ENCODE assay signal across 9 cellular contexts in genomic region chr9:101485873-101486692, GRCh38. TPM values are rescaled to one million over a fixed set of nuclear protein-coding genes. Genes with fewer than 3 reads are reported as not detected.
DNase-seq lines count a peak whose midpoint lies in the region; ATAC-seq and TF ChIP-seq lines count a peak whose summit lies in the region.
"Had no signal": no experiment of that assay in that cellular context is flagged by ENCODE, and none has a peak within 500 bp of the region (broad histone marks: within the 10 kb centered on the region; RNA-seq: fewer than 3 reads in every experiment).

No MANE protein-coding gene starts in this region.

- H4K20me1 ChIP-seq in SK-N-SH (ENCODE audit: insufficient read depth) (no peaks in the 10 kb centered on the region), neural progenitor cell (ENCODE audit: low read depth) (no peaks in the 10 kb centered on the region)

- H3K27ac ChIP-seq in SK-N-SH (ENCODE audit: low read depth in 2 of 2, low read length in 1 of 2) (peak overlapping the region in 1 of 2 experiments; percentile 87; a peak in 3 of 4 replicates), neural progenitor cell (no peak overlapping the region)

- H3K4me3 ChIP-seq in SK-N-SH (ENCODE audit: low read depth in 2 of 2, low read length in 1 of 2) (peak overlapping the region; percentile 66 to 73), fibroblast of pulmonary artery (replicated peaks; ENCODE audit: low read depth, low read length) (peak overlapping the region; percentile 53), neural progenitor cell (peak overlapping the region; percentile 65)

- no peaks in the 10 kb centered on the region for H3K79me2 ChIP-seq in SK-N-SH (ENCODE audit: insufficient read depth)
- H3K79me2 ChIP-seq in neural progenitor cell (ENCODE audit: low read depth): peaks cover 6% of the 10 kb centered on the region

- ATAC-seq in activated CD4-positive, CD25-positive, alpha-beta regulatory T cell treated with anti-CD3 and anti-CD28 coated beads, Interleukin-2, amount 50 U/mL, for 24 hours: no peak
- no peak for ATAC-seq in HG03378 (IDR thresholded peaks at IDR 0.05; ENCODE audit: unreplicated experiment)

- H2AFZ ChIP-seq in SK-N-SH (ENCODE audit: low read depth) (peak overlapping the region; percentile 85), neural progenitor cell (replicated peaks) (peak overlapping the region; percentile 93)

- 9% methylated on average over 16 of the region's 61 CpGs for WGBS in SK-N-SH (ENCODE audit: low lambda C conversion rate)

- no peaks in the 10 kb centered on the region for H3K36me3 Mint-ChIP-seq in neural progenitor cell

- peaks cover 3% of the 10 kb centered on the region for H3K27me3 Mint-ChIP-seq in neural progenitor cell (ENCODE audit: insufficient read depth, low read depth)

- POLR2A ChIA-PET in SK-N-SH (lab: Yijun Ruan, JAX): interaction anchor here (0.7 to 1.8 kb wide), 8 partner anchors 12 to 47 kb away, joined by 3 to 10 read pairs (median 4); partner anchors contain the start of gene RNF20

- peak overlapping the region; percentile 81 for H3K27ac Mint-ChIP-seq in neural progenitor cell

- H3F3A ChIP-seq in SK-N-SH (replicated peaks; ENCODE audit: insufficient read depth) (no peaks in the 10 kb centered on the region), neural progenitor cell (ENCODE audit: low read depth) (peaks cover 16% of the 10 kb centered on the region)

- no peak for TF ChIP-seq EP300 in SK-N-SH (IDR thresholded peaks at IDR 0.05; ENCODE audit: borderline replicate concordance in 1 of 2, low read depth in 1 of 2, low read length in 1 of 2)

- H3K4me2 ChIP-seq in SK-N-SH (peak overlapping the region; percentile 82), neural progenitor cell (peak overlapping the region; percentile 96)

- peak overlapping the region; percentile 94 for H3K4me3 Mint-ChIP-seq in neural progenitor cell

- H3K36me3 ChIP-seq in SK-N-SH (replicated peaks in 1 of 2; ENCODE audit: control insufficient read depth in 1 of 2, insufficient read depth in 2 of 2, low read length in 1 of 2): no peaks in the 10 kb centered on the region
- no peaks in the 10 kb centered on the region for H3K36me3 ChIP-seq in neural progenitor cell

- no peaks in the 10 kb centered on the region for H3K27me3 ChIP-seq in SK-N-SH (ENCODE audit: insufficient read depth)
- peaks cover 23% of the 10 kb centered on the region for H3K27me3 ChIP-seq in neural progenitor cell

- peaks cover 11% of the 10 kb centered on the region for H3K4me1 Mint-ChIP-seq in neural progenitor cell

- H3K9me2 ChIP-seq in SK-N-SH: no peaks in the 10 kb centered on the region

- H3K9me3 Mint-ChIP-seq in neural progenitor cell: no peaks in the 10 kb centered on the region

- no peak for TF ChIP-seq CTCF in SK-N-SH (IDR thresholded peaks at IDR 0.05)
- no peak for TF ChIP-seq CTCF in fibroblast of pulmonary artery (IDR thresholded peaks at IDR 0.05; ENCODE audit: low read length, missing control alignments)
- TF ChIP-seq CTCF in neural progenitor cell (IDR thresholded peaks at IDR 0.05): no peak

- peak; percentile 20 for DNase-seq in DMS79 treated with DMSO at 0.1 percent for 48 hours (lab: John Stamatoyannopoulos, UW)
- DNase-seq in DMS79 (lab: John Stamatoyannopoulos, UW): no peak
- peak; percentile 81 for DNase-seq in SK-N-SH
- DNase-seq in fibroblast of pulmonary artery (ENCODE audit: low read depth): peak; percentile 7
- peak; percentile 68 for DNase-seq in neural progenitor cell (ENCODE audit: low spot score)
- DNase-seq in stimulated activated CD4-positive, alpha-beta T cell treated with anti-CD3 and anti-CD28 coated beads, Interleukin-4, amount 100 ng/mL, for 4 hours: no peak

- peak overlapping the region; percentile 51 for H3K9ac ChIP-seq in SK-N-SH
- H3K9ac ChIP-seq in neural progenitor cell: no peak overlapping the region

- CTCF ChIA-PET in SK-N-SH (lab: Yijun Ruan, JAX): interaction anchor here (0.5 to 10.8 kb wide), 17 partner anchors 9 to 1760 kb away, joined by 3 to 135 read pairs (median 5); partner anchors contain the start of genes MRPL50, RNF20 and ZNF189

- H3K9me3 ChIP-seq in SK-N-SH (no peaks in the 10 kb centered on the region), neural progenitor cell (ENCODE audit: low read depth) (no peaks in the 10 kb centered on the region)

- no peak for TF ChIP-seq RAD21 in SK-N-SH (IDR thresholded peaks at IDR 0.05; ENCODE audit: low read length)

- peaks cover 0 to 3% of the 10 kb centered on the region in 2 experiments; a peak in 2 of 4 replicates for H3K4me1 ChIP-seq in SK-N-SH (ENCODE audit: control insufficient read depth in 1 of 2, insufficient read depth in 2 of 2, low read depth in 1 of 2, low read length in 1 of 2)
- peaks cover 15% of the 10 kb centered on the region for H3K4me1 ChIP-seq in neural progenitor cell

TF ChIP-seq in SK-N-SH, 30 proteins besides CTCF, POLR2A, EP300 and RAD21:
- no peak for TF ChIP-seq USF2 (IDR thresholded peaks at IDR 0.05; ENCODE audit: borderline replicate concordance, low read depth, low read length)
- no peak for TF ChIP-seq TAF1 (IDR thresholded peaks at IDR 0.05; ENCODE audit: borderline replicate concordance, low read depth, low read length)
- TF ChIP-seq, protein P1, sequence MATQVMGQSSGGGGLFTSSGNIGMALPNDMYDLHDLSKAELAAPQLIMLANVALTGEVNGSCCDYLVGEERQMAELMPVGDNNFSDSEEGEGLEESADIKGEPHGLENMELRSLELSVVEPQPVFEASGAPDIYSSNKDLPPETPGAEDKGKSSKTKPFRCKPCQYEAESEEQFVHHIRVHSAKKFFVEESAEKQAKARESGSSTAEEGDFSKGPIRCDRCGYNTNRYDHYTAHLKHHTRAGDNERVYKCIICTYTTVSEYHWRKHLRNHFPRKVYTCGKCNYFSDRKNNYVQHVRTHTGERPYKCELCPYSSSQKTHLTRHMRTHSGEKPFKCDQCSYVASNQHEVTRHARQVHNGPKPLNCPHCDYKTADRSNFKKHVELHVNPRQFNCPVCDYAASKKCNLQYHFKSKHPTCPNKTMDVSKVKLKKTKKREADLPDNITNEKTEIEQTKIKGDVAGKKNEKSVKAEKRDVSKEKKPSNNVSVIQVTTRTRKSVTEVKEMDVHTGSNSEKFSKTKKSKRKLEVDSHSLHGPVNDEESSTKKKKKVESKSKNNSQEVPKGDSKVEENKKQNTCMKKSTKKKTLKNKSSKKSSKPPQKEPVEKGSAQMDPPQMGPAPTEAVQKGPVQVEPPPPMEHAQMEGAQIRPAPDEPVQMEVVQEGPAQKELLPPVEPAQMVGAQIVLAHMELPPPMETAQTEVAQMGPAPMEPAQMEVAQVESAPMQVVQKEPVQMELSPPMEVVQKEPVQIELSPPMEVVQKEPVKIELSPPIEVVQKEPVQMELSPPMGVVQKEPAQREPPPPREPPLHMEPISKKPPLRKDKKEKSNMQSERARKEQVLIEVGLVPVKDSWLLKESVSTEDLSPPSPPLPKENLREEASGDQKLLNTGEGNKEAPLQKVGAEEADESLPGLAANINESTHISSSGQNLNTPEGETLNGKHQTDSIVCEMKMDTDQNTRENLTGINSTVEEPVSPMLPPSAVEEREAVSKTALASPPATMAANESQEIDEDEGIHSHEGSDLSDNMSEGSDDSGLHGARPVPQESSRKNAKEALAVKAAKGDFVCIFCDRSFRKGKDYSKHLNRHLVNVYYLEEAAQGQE (IDR thresholded peaks at IDR 0.05; ENCODE audit: low read depth, low read length): no peak
- TF ChIP-seq NRF1 (IDR thresholded peaks at IDR 0.05; ENCODE audit: low read depth, low read length): no peak
- TF ChIP-seq ELF1 (IDR thresholded peaks at IDR 0.05): no peak
- no peak for TF ChIP-seq RXRA (IDR thresholded peaks at IDR 0.05; ENCODE audit: borderline replicate concordance, low read depth)
- peak; percentile 37; the same call in 1 of the 2 replicates for TF ChIP-seq MAX (IDR thresholded peaks at IDR 0.05; ENCODE audit: low read depth)
- no peak for TF ChIP-seq EZH2phosphoT487 (IDR thresholded peaks at IDR 0.05; ENCODE audit: borderline replicate concordance, low read depth)
- peak; percentile 77 for TF ChIP-seq MXI1 (IDR thresholded peaks at IDR 0.05; ENCODE audit: low read depth, low read length)
- TF ChIP-seq, protein P2, sequence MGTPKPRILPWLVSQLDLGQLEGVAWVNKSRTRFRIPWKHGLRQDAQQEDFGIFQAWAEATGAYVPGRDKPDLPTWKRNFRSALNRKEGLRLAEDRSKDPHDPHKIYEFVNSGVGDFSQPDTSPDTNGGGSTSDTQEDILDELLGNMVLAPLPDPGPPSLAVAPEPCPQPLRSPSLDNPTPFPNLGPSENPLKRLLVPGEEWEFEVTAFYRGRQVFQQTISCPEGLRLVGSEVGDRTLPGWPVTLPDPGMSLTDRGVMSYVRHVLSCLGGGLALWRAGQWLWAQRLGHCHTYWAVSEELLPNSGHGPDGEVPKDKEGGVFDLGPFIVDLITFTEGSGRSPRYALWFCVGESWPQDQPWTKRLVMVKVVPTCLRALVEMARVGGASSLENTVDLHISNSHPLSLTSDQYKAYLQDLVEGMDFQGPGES (IDR thresholded peaks at IDR 0.05; ENCODE audit: low read depth, low read length): no peak
- no peak; the same call in 1 of the 2 replicates for TF ChIP-seq TCF12 (IDR thresholded peaks at IDR 0.05)
- no peak for TF ChIP-seq YY1 (IDR thresholded peaks at IDR 0.05; ENCODE audit: low read depth)
- no peak; the same call in 1 of the 2 replicates for TF ChIP-seq FOXJ3 (CRISPR knock-in tag; IDR thresholded peaks at IDR 0.05)
- 0 out of 2 replicates have a peak, but pooled peaks have one; percentile 12 for TF ChIP-seq GATA2 (CRISPR knock-in tag; IDR thresholded peaks at IDR 0.05)

RNA-seq across cellular contexts. Expression of gene RNF20, which starts 47.6 kb away (rescaled TPM):
- polyA plus RNA-seq in SK-N-SH (2012; rRNA removed): 16.0 and 21.6 TPM in 2 replicates
- 21.7 and 24.1 TPM in 2 replicates for polyA plus RNA-seq in SK-N-SH (2012; cell fraction: cytosol; rRNA removed)
- polyA plus RNA-seq in SK-N-SH (2012; cell fraction: nucleus; rRNA removed): 10.3 and 20.5 TPM in 2 replicates
- total RNA-seq in neural progenitor cell (ENCODE audit: low replicate concordance): 32.2 and 37.0 TPM in 2 replicates

RNA-seq across cellular contexts. Expression of gene ALDOB, which starts 50.5 kb away (rescaled TPM):
- polyA plus RNA-seq in SK-N-SH (2012; rRNA removed): not detected in 2 replicates
- polyA plus RNA-seq in SK-N-SH (2012; cell fraction: cytosol; rRNA removed): not detected in 2 replicates
- not detected in 2 replicates for polyA plus RNA-seq in SK-N-SH (2012; cell fraction: nucleus; rRNA removed)
- total RNA-seq in neural progenitor cell (ENCODE audit: low replicate concordance): not detected in 2 replicates
- total RNA-seq: SK-MEL-5 had no signal

Comparison
In these comparisons a context has a peak if more than half of its experiments do, and no peak if none do; other contexts are left out.
1. DNase-seq: peak in DMS79 treated with DMSO at 0.1 percent for 48 hours (single experiment), SK-N-SH (single experiment), fibroblast of pulmonary artery (single experiment) and neural progenitor cell (single experiment); none in DMS79 (single experiment) and stimulated activated CD4-positive, alpha-beta T cell treated with anti-CD3 and anti-CD28 coated beads, Interleukin-4, amount 100 ng/mL, for 4 hours (0 of 2).
2. Peak in every context shown above with its lines, with median percentiles within 50 percentile points of each other: H3K4me3 ChIP-seq.